Comparison of ENCODE assay signal across 9 cellular contexts in genomic region chr17:78356163-78356713, GRCh38. TPM values are rescaled to one million over a fixed set of nuclear protein-coding genes. Genes with fewer than 3 reads are reported as not detected.
DNase-seq lines count a peak whose midpoint lies in the region; ATAC-seq and TF ChIP-seq lines count a peak whose summit lies in the region.
"Had no signal": no experiment of that assay in that cellular context is flagged by ENCODE, and none has a peak within 500 bp of the region (broad histone marks: within the 10 kb centered on the region; RNA-seq: fewer than 3 reads in every experiment).

No MANE protein-coding gene starts in this region.

- no peaks in the 10 kb centered on the region for H3K27me3 Mint-ChIP-seq in activated T-helper 1 cell treated with anti-CD3 and anti-CD28 coated beads, Interleukin-12 subunit alpha, Interleukin-12 subunit beta, Interleukin-2, Interleukin-4 antibody, amounts not matched to agents 30 ng/mL and 10 ng/mL and 1 ng/mL, durations not matched to agents 14 hours and 24 hours and 36 hours (ENCODE audit: insufficient read depth)

- peaks cover 6 to 57% (median 39%) of the 10 kb centered on the region in 4 donors for H3K4me1 ChIP-seq in Peyer's patch

- TF ChIP-seq CTCF in Peyer's patch (IDR thresholded peaks at IDR 0.05), result peak in 1 of 6 experiments; percentile 7

- ATAC-seq in GM18873 (IDR thresholded peaks at IDR 0.05; ENCODE audit: low FRiP score, unreplicated experiment), result peak; percentile 51
- peak; percentile 36 for ATAC-seq in HG02970 (IDR thresholded peaks at IDR 0.05; ENCODE audit: low FRiP score, unreplicated experiment)

- no peaks in the 10 kb centered on the region for H3K9me3 ChIP-seq in Peyer's patch

- peak overlapping the region in 2 of 4 donors; percentile 10 to 79 for H3K4me3 ChIP-seq in Peyer's patch

- DNase-seq in Peyer's patch, result peak in 2 of 3 donors; percentile 93
- peak; percentile 90 for DNase-seq in activated T-helper 1 cell treated with anti-CD3 and anti-CD28 coated beads, Interleukin-12 subunit alpha, Interleukin-12 subunit beta, Interleukin-2, Interleukin-4 antibody, amounts not matched to agents 30 ng/mL and 10 ng/mL and 1 ng/mL, durations not matched to agents 14 hours and 24 hours and 36 hours (ENCODE audit: low spot score)
- DNase-seq in glomerular visceral epithelial cell (ENCODE audit: extremely low spot score), result peak; percentile 95
- peak; percentile 71 to 73 for DNase-seq in stimulated activated CD4-positive, alpha-beta T cell treated with anti-CD3 and anti-CD28 coated beads, Interleukin-15, amount 100 ng/mL, for 1 hour (ENCODE audit: low read depth in 1 of 2, low spot score in 1 of 2)
- DNase-seq in NCI-H2081 (lab: John Stamatoyannopoulos, UW), result no peak
- DNase-seq in GOT3 (lab: John Stamatoyannopoulos, UW), result no peak

- H3K27ac ChIP-seq in Peyer's patch, result peak overlapping the region; percentile 51 to 91 (median 72)
- H3K27ac ChIP-seq: parathyroid adenoma had no signal

- TF ChIP-seq POLR2A in Peyer's patch (IDR thresholded peaks at IDR 0.05), result no peak

- H3K36me3 ChIP-seq in Peyer's patch, result peaks cover 0 to 5% (median 0%) of the 10 kb centered on the region in 3 donors

- H3K36me3 Mint-ChIP-seq in activated T-helper 1 cell treated with anti-CD3 and anti-CD28 coated beads, Interleukin-12 subunit alpha, Interleukin-12 subunit beta, Interleukin-2, Interleukin-4 antibody, amounts not matched to agents 30 ng/mL and 10 ng/mL and 1 ng/mL, durations not matched to agents 14 hours and 24 hours and 36 hours (ENCODE audit: low read depth), result peaks cover 39% of the 10 kb centered on the region

- intact Hi-C loops in activated T-helper 1 cell treated with anti-CD3 and anti-CD28 coated beads, Interleukin-12 subunit alpha, Interleukin-12 subunit beta, Interleukin-2, Interleukin-4 antibody, amounts not matched to agents 30 ng/mL and 10 ng/mL and 1 ng/mL, durations not matched to agents 14 hours and 24 hours and 36 hours (cut with micrococcal nuclease), result loop anchor here (1.0 to 5.0 kb wide), 5 partner anchors 41 to 425 kb away; partner anchors contain the start of gene TMC8

- H3K4me1 Mint-ChIP-seq in activated T-helper 1 cell treated with anti-CD3 and anti-CD28 coated beads, Interleukin-12 subunit alpha, Interleukin-12 subunit beta, Interleukin-2, Interleukin-4 antibody, amounts not matched to agents 30 ng/mL and 10 ng/mL and 1 ng/mL, durations not matched to agents 14 hours and 24 hours and 36 hours (ENCODE audit: low read depth), result peaks cover 56% of the 10 kb centered on the region

- H3K27ac Mint-ChIP-seq in activated T-helper 1 cell treated with anti-CD3 and anti-CD28 coated beads, Interleukin-12 subunit alpha, Interleukin-12 subunit beta, Interleukin-2, Interleukin-4 antibody, amounts not matched to agents 30 ng/mL and 10 ng/mL and 1 ng/mL, durations not matched to agents 14 hours and 24 hours and 36 hours, result peak overlapping the region; percentile 93

- peak overlapping the region; percentile 94 for H3K4me3 Mint-ChIP-seq in activated T-helper 1 cell treated with anti-CD3 and anti-CD28 coated beads, Interleukin-12 subunit alpha, Interleukin-12 subunit beta, Interleukin-2, Interleukin-4 antibody, amounts not matched to agents 30 ng/mL and 10 ng/mL and 1 ng/mL, durations not matched to agents 14 hours and 24 hours and 36 hours

- H3K9me3 Mint-ChIP-seq in activated T-helper 1 cell treated with anti-CD3 and anti-CD28 coated beads, Interleukin-12 subunit alpha, Interleukin-12 subunit beta, Interleukin-2, Interleukin-4 antibody, amounts not matched to agents 30 ng/mL and 10 ng/mL and 1 ng/mL, durations not matched to agents 14 hours and 24 hours and 36 hours, result no peaks in the 10 kb centered on the region

- no peaks in the 10 kb centered on the region for H3K27me3 ChIP-seq in Peyer's patch

RNA-seq across cellular contexts. Expression of gene SOCS3, which starts 3.6 kb away (rescaled TPM):
- 100 to 1,000 TPM in 1 of 4 donors, 10 to 100 TPM in 2, 1 to 10 TPM in 1; 3.2 to 125 (median 20.8) TPM for total RNA-seq in Peyer's patch
- total RNA-seq in activated T-helper 1 cell treated with anti-CD3 and anti-CD28 coated beads, Interleukin-12 subunit alpha, Interleukin-12 subunit beta, Interleukin-2, Interleukin-4 antibody, amounts not matched to agents 30 ng/mL and 10 ng/mL and 1 ng/mL, durations not matched to agents 14 hours and 24 hours and 36 hours, result 75.4 and 76.3 TPM in 2 replicates

RNA-seq across cellular contexts. Expression of gene PGS1, which starts 22.2 kb away (rescaled TPM):
- total RNA-seq in Peyer's patch, result 100 to 1,000 TPM in 3 of 4 donors, 10 to 100 TPM in 1; 32.4 to 149 (median 116) TPM
- 71.9 and 73.5 TPM in 2 replicates for total RNA-seq in activated T-helper 1 cell treated with anti-CD3 and anti-CD28 coated beads, Interleukin-12 subunit alpha, Interleukin-12 subunit beta, Interleukin-2, Interleukin-4 antibody, amounts not matched to agents 30 ng/mL and 10 ng/mL and 1 ng/mL, durations not matched to agents 14 hours and 24 hours and 36 hours

Comparison
In these comparisons a context has a peak if more than half of its experiments do, and no peak if none do; other contexts are left out.
1. DNase-seq: peak in Peyer's patch (2 of 3), activated T-helper 1 cell treated with anti-CD3 and anti-CD28 coated beads, Interleukin-12 subunit alpha, Interleukin-12 subunit beta, Interleukin-2, Interleukin-4 antibody, amounts not matched to agents 30 ng/mL and 10 ng/mL and 1 ng/mL, durations not matched to agents 14 hours and 24 hours and 36 hours (single experiment), glomerular visceral epithelial cell (single experiment) and stimulated activated CD4-positive, alpha-beta T cell treated with anti-CD3 and anti-CD28 coated beads, Interleukin-15, amount 100 ng/mL, for 1 hour (2 of 2); none in NCI-H2081 (0 of 2) and GOT3 (single experiment).